ENCODE assay signal across 28 cellular contexts in the genomic region with DNA sequence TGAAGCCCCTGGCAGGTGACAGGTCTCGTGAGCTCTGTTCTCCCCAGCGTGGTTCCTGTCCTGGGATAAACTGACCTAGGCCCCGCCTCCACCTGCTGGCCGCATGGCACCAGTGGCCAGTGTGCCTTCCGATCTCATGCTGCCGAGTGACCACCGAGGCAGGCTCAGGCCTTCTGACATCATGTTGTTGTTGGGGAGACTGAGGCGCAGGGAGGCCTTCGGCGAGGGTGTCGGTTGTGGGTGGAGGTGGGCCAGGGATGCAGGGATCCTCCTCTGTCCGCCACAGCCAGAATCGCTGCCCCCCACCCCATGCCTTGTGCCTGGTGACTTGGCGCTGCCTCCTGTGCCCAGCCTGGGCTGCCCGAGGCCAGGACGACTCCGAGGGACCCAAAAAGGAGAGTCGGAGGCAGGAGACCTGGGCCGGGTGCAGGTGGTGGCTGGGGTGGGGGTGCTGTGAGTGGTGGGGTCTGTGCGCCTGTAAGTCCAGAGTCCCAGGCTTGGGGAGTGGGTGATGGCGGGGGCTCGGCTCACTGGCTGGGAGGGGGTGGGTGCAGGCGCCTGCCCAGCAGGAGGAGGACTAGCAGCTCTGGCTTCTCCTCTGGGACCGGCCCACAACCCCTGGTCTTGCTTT. TPM values are rescaled to one million over a fixed set of nuclear protein-coding genes. Genes with fewer than 3 reads are reported as not detected.
DNase-seq lines count a peak whose midpoint lies in the region; ATAC-seq and TF ChIP-seq lines count a peak whose summit lies in the region.
"Had no signal": no experiment of that assay in that cellular context is flagged by ENCODE, and none has a peak within 500 bp of the region (broad histone marks: within the 10 kb centered on the region; RNA-seq: fewer than 3 reads in every experiment).

No MANE protein-coding gene starts in this region.

- in situ Hi-C loops in HAP-1 (cut with MboI; ENCODE audit: low sequenced_read_pairs): no loop called here

- peak; percentile 7 for DNase-seq in activated naive CD4-positive, alpha-beta T cell treated with anti-CD3 and anti-CD28 coated beads, Interleukin-2, amount 50 U/mL, for 16 hours
- DNase-seq in activated naive CD4-positive, alpha-beta T cell treated with anti-CD3 and anti-CD28 coated beads for 36 hours: no peak
- DNase-seq in colonic mucosa (peak; percentile 16), lower lobe of right lung (peak; percentile 38), suprapubic skin (ENCODE audit: low spot score in 2 of 2) (peak; percentile 59 to 67), HK-2 (ENCODE audit: unreplicated experiment) (no peak), HAP-1 (ENCODE audit: low spot score in 2 of 2) (no peak), NCI-H82 treated with DMSO at 0.1 percent for 48 hours (lab: John Stamatoyannopoulos, UW; ENCODE audit: unreplicated experiment) (no peak)
- DNase-seq: activated CD4-positive, alpha-beta T cell treated with anti-CD3 and anti-CD28 coated beads for 4 hours; COR-L47; DMS79 treated with DMSO at 0.1 percent for 48 hours; effector memory CD8-positive, alpha-beta T cell; foreskin keratinocyte; NCI-H1694 treated with DMSO at 0.1 percent for 48 hours; NCI-H2171 treated with DMSO at 0.1 percent for 48 hours; NCI-H526; stimulated activated CD4-positive, alpha-beta T cell treated with anti-CD3 and anti-CD28 coated beads, Interleukin-2, amount 100 ng/mL, for 24 hours had no signal

- H3K4me1 Mint-ChIP-seq in activated naive CD4-positive, alpha-beta T cell treated with anti-CD3 and anti-CD28 coated beads for 36 hours (ENCODE audit: low read depth): no peaks in the 10 kb centered on the region
- H3K4me1 Mint-ChIP-seq: brain had no signal

- H3K27me3 ChIP-seq in colonic mucosa (no peaks in the 10 kb centered on the region), lower lobe of right lung (ENCODE audit: low read depth) (peaks cover 14% of the 10 kb centered on the region), suprapubic skin (peaks cover 16% of the 10 kb centered on the region), HAP-1 (ENCODE audit: low read depth) (peaks cover 11% of the 10 kb centered on the region)
- H3K27me3 ChIP-seq: BE2C had no signal

- CTCF ChIA-PET in activated naive CD4-positive, alpha-beta T cell treated with anti-CD3 and anti-CD28 coated beads for 36 hours (lab: Charles Lee): no interaction called here

- TF ChIP-seq POLR2A in suprapubic skin (IDR thresholded peaks at IDR 0.05): no peak

- H3K4me3 ChIP-seq in colonic mucosa (no peak overlapping the region), lower lobe of right lung (no peak overlapping the region), suprapubic skin (no peak overlapping the region), HAP-1 (no peak overlapping the region)
- H3K4me3 ChIP-seq: left lung, prostate gland, skin epidermis had no signal

- TF ChIP-seq CTCF in colonic mucosa (IDR thresholded peaks at IDR 0.05) (no peak), lower lobe of right lung (IDR thresholded peaks at IDR 0.05) (no peak), suprapubic skin (IDR thresholded peaks at IDR 0.05) (no peak)

- H3K4me1 ChIP-seq in colonic mucosa: peaks cover 8% of the 10 kb centered on the region
- H3K4me1 ChIP-seq in lower lobe of right lung: no peaks in the 10 kb centered on the region
- peaks cover 77% of the 10 kb centered on the region for H3K4me1 ChIP-seq in suprapubic skin
- H3K4me1 ChIP-seq in HAP-1: no peaks in the 10 kb centered on the region
- H3K4me1 ChIP-seq: BE2C, foreskin keratinocyte, left lung, prostate gland had no signal

- H3K36me3 ChIP-seq in colonic mucosa (no peaks in the 10 kb centered on the region), lower lobe of right lung (no peaks in the 10 kb centered on the region), suprapubic skin (no peaks in the 10 kb centered on the region), HAP-1 (replicated peaks) (no peaks in the 10 kb centered on the region)
- H3K36me3 ChIP-seq: BE2C, left lung, prostate gland had no signal

- H3K4me3 Mint-ChIP-seq in activated naive CD4-positive, alpha-beta T cell treated with anti-CD3 and anti-CD28 coated beads for 36 hours: no peak overlapping the region
- H3K4me3 Mint-ChIP-seq: activated T-helper 1 cell treated with anti-CD3 and anti-CD28 coated beads, Interleukin-12 subunit alpha, Interleukin-12 subunit beta, Interleukin-2, Interleukin-4 antibody, amounts not matched to agents 30 ng/mL and 10 ng/mL and 1 ng/mL, durations not matched to agents 14 hours and 24 hours and 36 hours; brain; effector memory CD8-positive, alpha-beta T cell; neural crest cell had no signal

- H3K27ac ChIP-seq in colonic mucosa: no peak overlapping the region
- no peak overlapping the region for H3K27ac ChIP-seq in lower lobe of right lung
- H3K27ac ChIP-seq in suprapubic skin: peak overlapping the region; percentile 95
- H3K27ac ChIP-seq: foreskin keratinocyte, HL-60, left lung, prostate gland had no signal

- no peak for ATAC-seq in lower lobe of right lung
- ATAC-seq: effector memory CD8-positive, alpha-beta T cell; esophagus mucosa; foreskin keratinocyte; left lung had no signal

- no peaks in the 10 kb centered on the region for H3K9me3 Mint-ChIP-seq in activated naive CD4-positive, alpha-beta T cell treated with anti-CD3 and anti-CD28 coated beads for 36 hours
- H3K9me3 Mint-ChIP-seq: activated T-helper 1 cell treated with anti-CD3 and anti-CD28 coated beads, Interleukin-12 subunit alpha, Interleukin-12 subunit beta, Interleukin-2, Interleukin-4 antibody, amounts not matched to agents 30 ng/mL and 10 ng/mL and 1 ng/mL, durations not matched to agents 14 hours and 24 hours and 36 hours; brain; effector memory CD8-positive, alpha-beta T cell; neural crest cell had no signal

- H3K27me3 Mint-ChIP-seq in activated naive CD4-positive, alpha-beta T cell treated with anti-CD3 and anti-CD28 coated beads for 36 hours (ENCODE audit: low read depth): no peaks in the 10 kb centered on the region

- WGBS in suprapubic skin: 82% methylated on average over 11 of the region's 24 CpGs

- no peak overlapping the region for H3K27ac Mint-ChIP-seq in activated naive CD4-positive, alpha-beta T cell treated with anti-CD3 and anti-CD28 coated beads for 36 hours
- H3K27ac Mint-ChIP-seq: activated T-helper 1 cell treated with anti-CD3 and anti-CD28 coated beads, Interleukin-12 subunit alpha, Interleukin-12 subunit beta, Interleukin-2, Interleukin-4 antibody, amounts not matched to agents 30 ng/mL and 10 ng/mL and 1 ng/mL, durations not matched to agents 14 hours and 24 hours and 36 hours; effector memory CD8-positive, alpha-beta T cell had no signal

- H3K9me3 ChIP-seq in colonic mucosa (no peaks in the 10 kb centered on the region), lower lobe of right lung (no peaks in the 10 kb centered on the region), suprapubic skin (no peaks in the 10 kb centered on the region), HAP-1 (no peaks in the 10 kb centered on the region)
- H3K9me3 ChIP-seq: BE2C, left lung, prostate gland had no signal

- H3K36me3 Mint-ChIP-seq in activated naive CD4-positive, alpha-beta T cell treated with anti-CD3 and anti-CD28 coated beads for 36 hours (ENCODE audit: low read depth): no peaks in the 10 kb centered on the region
- H3K36me3 Mint-ChIP-seq: brain had no signal

- TF ChIP-seq EP300 in suprapubic skin (IDR thresholded peaks at IDR 0.05): no peak

- H3K9ac ChIP-seq in colonic mucosa (ENCODE audit: low read depth in 2 of 2, low read length in 2 of 2): no peak overlapping the region

- intact Hi-C loops in activated naive CD4-positive, alpha-beta T cell treated with anti-CD3 and anti-CD28 coated beads for 36 hours (cut with micrococcal nuclease): no loop called here
- intact Hi-C loops in colonic mucosa (cut with DNase I): no loop called here
- intact Hi-C loops in lower lobe of right lung (cut with DNase I): no loop called here

RNA-seq across cellular contexts. Expression of gene ASPG, which starts 24.3 kb away (rescaled TPM):
- not detected for total RNA-seq in activated naive CD4-positive, alpha-beta T cell treated with anti-CD3 and anti-CD28 coated beads for 36 hours
- 1 to 10 TPM; 1.4 to 7.5 TPM for total RNA-seq in colonic mucosa
- 4.6 TPM for total RNA-seq in lower lobe of right lung
- 10 to 100 TPM; 26.0 to 38.5 (median 28.2) TPM for total RNA-seq in suprapubic skin
- total RNA-seq: activated T-helper 1 cell treated with anti-CD3 and anti-CD28 coated beads, Interleukin-12 subunit alpha, Interleukin-12 subunit beta, Interleukin-2, Interleukin-4 antibody, amounts not matched to agents 30 ng/mL and 10 ng/mL and 1 ng/mL, durations not matched to agents 14 hours and 24 hours and 36 hours; neural crest cell; T-helper 1 cell treated with Interleukin-12 subunit alpha and Interleukin-12 subunit beta and Interleukin-4 antibody, amounts not matched to agents 30 ng/mL and 1 ng/mL, for 36 hours had no signal

RNA-seq across cellular contexts. Expression of gene KIF26A, which starts 28.5 kb away (rescaled TPM):
- total RNA-seq in activated naive CD4-positive, alpha-beta T cell treated with anti-CD3 and anti-CD28 coated beads for 36 hours: under 1 TPM; 0.07 TPM
- total RNA-seq in colonic mucosa (10 to 100 TPM in 1 of 2 donors, 1 to 10 TPM in 1; 6.6 to 20.0 TPM), lower lobe of right lung (4.4 TPM), suprapubic skin (1 to 10 TPM; 2.1 to 6.1 (median 4.6) TPM)
- total RNA-seq: LHCN-M2 had no signal

Comparison
In these comparisons a context has a peak if more than half of its experiments do, and no peak if none do; other contexts are left out.
1. DNase-seq: peak in activated naive CD4-positive, alpha-beta T cell treated with anti-CD3 and anti-CD28 coated beads, Interleukin-2, amount 50 U/mL, for 16 hours (single experiment), colonic mucosa (single experiment), lower lobe of right lung (single experiment) and suprapubic skin (2 of 2); none in activated naive CD4-positive, alpha-beta T cell treated with anti-CD3 and anti-CD28 coated beads for 36 hours (single experiment), HK-2 (single experiment), HAP-1 (0 of 2) and NCI-H82 treated with DMSO at 0.1 percent for 48 hours (single experiment).